8 cellular contexts compared by ENCODE assay signal in genomic region chrX:140141444-140142029, GRCh38.
A peak's percentile ranks its signal among the peaks of the same experiment; 100 is the strongest.
DNase-seq lines count a peak whose midpoint lies in the region; ATAC-seq and TF ChIP-seq lines count a peak whose summit lies in the region.

No MANE protein-coding gene starts in this region.

- no peaks in the 10 kb centered on the region for H3K9me3 ChIP-seq in CD4-positive, CD25-positive, alpha-beta regulatory T cell (ENCODE audit: control insufficient read depth in 2 of 2, low read length in 2 of 2)
- no peaks in the 10 kb centered on the region for H3K9me3 ChIP-seq in neuronal stem cell (replicated peaks in 1 of 2; ENCODE audit: control insufficient read depth in 2 of 2, insufficient read depth in 1 of 2, low read depth in 1 of 2, low read length in 2 of 2)

- H3K36me3 Mint-ChIP-seq in CD4-positive, CD25-positive, alpha-beta regulatory T cell, result no peaks in the 10 kb centered on the region

- H3K9ac ChIP-seq in neuronal stem cell (ENCODE audit: low read depth, low read length, poor library complexity), result no peak overlapping the region

- H4K91ac ChIP-seq in neuronal stem cell (ENCODE audit: low read depth, low read length, poor library complexity), result no peak overlapping the region

- no peak overlapping the region for H3K4me2 ChIP-seq in neuronal stem cell (ENCODE audit: insufficient read depth, low read length, poor library complexity, severe bottlenecking)

- H3K79me1 ChIP-seq in neuronal stem cell (ENCODE audit: low read depth, low read length), result no peaks in the 10 kb centered on the region

- H3K27ac Mint-ChIP-seq in CD4-positive, CD25-positive, alpha-beta regulatory T cell, result no peak overlapping the region

- TF ChIP-seq CTCF in epithelial cell of proximal tubule (conservative IDR thresholded peaks at IDR 0.05; ENCODE audit: low read depth, low read length), result peak; percentile 64

- H3K4me3 ChIP-seq in CD4-positive, CD25-positive, alpha-beta regulatory T cell (ENCODE audit: low read depth, low read length), result no peak overlapping the region
- H3K4me3 ChIP-seq in epithelial cell of proximal tubule (ENCODE audit: low read depth, low read length) (no peak overlapping the region), neuronal stem cell (ENCODE audit: low read length in 2 of 2) (no peak overlapping the region)

- H3K18ac ChIP-seq in neuronal stem cell (ENCODE audit: low read length), result no peak overlapping the region

- no peak overlapping the region for H2AK5ac ChIP-seq in neuronal stem cell (ENCODE audit: low read depth, low read length)

- H3K27ac ChIP-seq in CD4-positive, CD25-positive, alpha-beta regulatory T cell (ENCODE audit: insufficient read depth, low read length, poor library complexity, severe bottlenecking), result no peak overlapping the region
- no peak overlapping the region for H3K27ac ChIP-seq in neuronal stem cell (replicated peaks; ENCODE audit: low read length)

- no peaks in the 10 kb centered on the region for H3K27me3 Mint-ChIP-seq in CD4-positive, CD25-positive, alpha-beta regulatory T cell

- intact Hi-C loops in Right ventricle myocardium superior (cut with DNase I), result no loop called here

- H3K4me3 Mint-ChIP-seq in CD4-positive, CD25-positive, alpha-beta regulatory T cell, result no peak overlapping the region

- no peak overlapping the region for H2BK5ac ChIP-seq in neuronal stem cell (ENCODE audit: low read length)

- no peaks in the 10 kb centered on the region for H3K9me3 Mint-ChIP-seq in CD4-positive, CD25-positive, alpha-beta regulatory T cell

- WGBS in neuronal stem cell (ENCODE audit: extremely low coverage in 2 of 2, insufficient read length in 2 of 2, insufficient replicate concordance in 1 of 2), 2 donors, result no CpG with 5 or more reads among the region's 5 CpGs

- DNase-seq in CD4-positive, CD25-positive, alpha-beta regulatory T cell, result peak in 2 of 3 donors; percentile 17 to 37
- peak; percentile 25 for DNase-seq in SK-N-DZ (ENCODE audit: low spot score)
- no peak for DNase-seq in epithelial cell of proximal tubule (ENCODE audit: low read depth)
- peak; percentile 43 for DNase-seq in neuronal stem cell (ENCODE audit: low spot score)
- no peak for DNase-seq in NK-92 treated with Interleukin-12 subunit alpha and Interleukin-12 subunit beta, amount 100 ng/mL, for 24 hours (lab: John Stamatoyannopoulos, UW)
- DNase-seq in Right ventricle myocardium superior, result no peak

- H2AFZ ChIP-seq in neuronal stem cell (ENCODE audit: low read length), result no peak overlapping the region

- H3K4me1 ChIP-seq in CD4-positive, CD25-positive, alpha-beta regulatory T cell (ENCODE audit: control insufficient read depth, insufficient read depth, low read length, poor library complexity, severe bottlenecking), result no peaks in the 10 kb centered on the region
- H3K4me1 ChIP-seq in neuronal stem cell (ENCODE audit: control insufficient read depth in 2 of 2, insufficient read depth in 1 of 2, low read depth in 1 of 2, low read length in 2 of 2), result peaks cover 0 to 1% of the 10 kb centered on the region in 2 donors

- H3K4me1 Mint-ChIP-seq in CD4-positive, CD25-positive, alpha-beta regulatory T cell, result no peaks in the 10 kb centered on the region

- H3K36me3 ChIP-seq in CD4-positive, CD25-positive, alpha-beta regulatory T cell (ENCODE audit: control insufficient read depth, insufficient read depth, low read length), result no peaks in the 10 kb centered on the region
- no peaks in the 10 kb centered on the region for H3K36me3 ChIP-seq in neuronal stem cell (replicated peaks in 1 of 2; ENCODE audit: control insufficient read depth in 2 of 2, insufficient read depth in 2 of 2, low read length in 2 of 2)

- H2BK120ac ChIP-seq in neuronal stem cell (ENCODE audit: low read depth, low read length), result no peak overlapping the region

- H3K4ac ChIP-seq in neuronal stem cell (ENCODE audit: low read length), result no peak overlapping the region

- no peak overlapping the region for H2BK15ac ChIP-seq in neuronal stem cell (ENCODE audit: low read length)

- ATAC-seq in CD4-positive, CD25-positive, alpha-beta regulatory T cell (ENCODE audit: low read depth in 2 of 2), result no peak
- ATAC-seq in GM18502 (IDR thresholded peaks at IDR 0.05; ENCODE audit: poor library complexity, unreplicated experiment), result peak; percentile 77
- peak; percentile 80 for ATAC-seq in HG03378 (IDR thresholded peaks at IDR 0.05; ENCODE audit: unreplicated experiment)
- no peak for ATAC-seq in Right ventricle myocardium superior (ENCODE audit: poor library complexity)

- no peak overlapping the region for H4K8ac ChIP-seq in neuronal stem cell (ENCODE audit: low read depth, low read length)

- H3K23ac ChIP-seq in neuronal stem cell (ENCODE audit: low read depth, low read length, poor library complexity), result no peak overlapping the region

- no peak overlapping the region for H2BK12ac ChIP-seq in neuronal stem cell (ENCODE audit: low read length)

- no peak overlapping the region for H3K14ac ChIP-seq in neuronal stem cell (ENCODE audit: low read length)

- no peaks in the 10 kb centered on the region for H3K27me3 ChIP-seq in CD4-positive, CD25-positive, alpha-beta regulatory T cell (ENCODE audit: control insufficient read depth, insufficient read depth, low read length)
- H3K27me3 ChIP-seq in neuronal stem cell (ENCODE audit: control insufficient read depth in 3 of 3, insufficient read depth in 3 of 3, low read depth in 1 of 3, low read length in 3 of 3), result peaks cover 0 to 8% (median 0%) of the 10 kb centered on the region in 3 experiments

Comparison
In these comparisons a context has a peak if more than half of its experiments do, and no peak if none do; other contexts are left out.
1. ATAC-seq: peak in GM18502 (single experiment) and HG03378 (single experiment); none in CD4-positive, CD25-positive, alpha-beta regulatory T cell (0 of 2) and Right ventricle myocardium superior (single experiment).
2. DNase-seq: peak in CD4-positive, CD25-positive, alpha-beta regulatory T cell (2 of 3), SK-N-DZ (single experiment) and neuronal stem cell (single experiment); none in epithelial cell of proximal tubule (single experiment), NK-92 treated with Interleukin-12 subunit alpha and Interleukin-12 subunit beta, amount 100 ng/mL, for 24 hours (single experiment) and Right ventricle myocardium superior (single experiment).